Comparison of ENCODE assay signal across 8 cellular contexts in the genomic region with DNA sequence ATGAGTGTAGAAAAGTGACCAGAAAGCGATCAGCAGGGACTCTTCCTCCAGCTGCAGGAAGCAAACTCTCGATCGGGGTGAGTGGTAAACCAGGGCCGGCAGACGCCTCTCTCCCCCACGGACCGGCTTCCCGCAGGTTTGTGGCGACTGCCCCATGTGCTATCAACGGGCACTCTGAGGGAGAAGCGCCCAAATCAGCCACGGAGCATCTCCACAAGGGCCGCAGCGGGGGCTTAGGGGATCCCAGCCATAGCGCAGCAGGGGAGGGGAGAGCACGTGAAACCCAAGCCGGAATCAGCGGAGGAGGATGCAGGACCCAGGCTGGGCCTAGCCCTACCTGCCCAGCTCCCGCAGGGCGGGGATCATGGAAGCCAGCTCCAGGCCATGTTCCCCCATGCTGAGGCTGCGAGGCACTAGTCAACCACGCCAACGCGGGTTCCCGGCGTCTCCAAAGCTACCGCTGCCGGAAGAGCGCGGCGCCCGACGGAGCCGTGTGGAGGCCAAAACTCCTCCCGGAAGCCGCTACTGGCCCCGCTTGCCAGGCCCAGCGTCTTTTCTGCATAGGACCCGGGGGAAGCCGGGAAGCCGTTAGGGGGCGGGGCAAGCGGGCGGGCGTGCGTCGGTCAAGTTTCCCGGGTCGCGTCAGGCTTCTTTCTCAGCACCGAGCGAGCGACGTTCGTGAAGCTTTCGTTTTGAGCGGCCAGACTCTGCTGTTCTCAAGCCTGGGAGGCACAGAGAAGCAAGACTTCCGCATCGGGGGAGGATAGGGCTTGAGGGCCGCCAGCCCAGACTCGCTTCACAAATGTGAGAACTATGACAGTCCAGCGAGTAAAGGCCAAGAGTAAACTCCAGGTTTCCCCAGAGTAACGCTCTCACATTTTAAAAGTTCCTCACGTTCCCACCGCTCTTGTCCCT. TPM values are rescaled to one million over a fixed set of nuclear protein-coding genes. Genes with fewer than 3 reads are reported as not detected.
DNase-seq lines count a peak whose midpoint lies in the region; ATAC-seq and TF ChIP-seq lines count a peak whose summit lies in the region.

TSS of gene ATR (minus strand) at position 425 of the 915 bp plus-strand sequence. CDS start at position 396, 29 bp downstream.

- H3K27ac ChIP-seq in SK-N-MC (peak within 1 kb of the TSS; percentile 79), gastroesophageal sphincter (peak within 1 kb of the TSS; percentile 85 to 92 (median 90)), suprapubic skin (peak within 1 kb of the TSS; percentile 94)

- H3K4me3 Mint-ChIP-seq in HFFc6 = peak within 1 kb of the TSS; percentile 99
- H3K4me3 Mint-ChIP-seq in activated naive CD4-positive, alpha-beta T cell treated with anti-CD3 and anti-CD28 coated beads, Interleukin-2, amount 10 ng/mL, durations not matched to agents 7 days and 5 days = peak within 1 kb of the TSS; percentile 98

- 0 to 1% methylated on average over 9 of the region's 65 CpGs for WGBS in gastroesophageal sphincter (ENCODE audit: low coverage in 1 of 2), 2 donors
- under 1% methylated on average over 37 of the region's 65 CpGs for WGBS in suprapubic skin

- peaks cover 6% of the 10 kb centered on the region; the same call in 1 of the 2 replicates for H3K36me3 Mint-ChIP-seq in HFFc6 (ENCODE audit: low read depth)
- H3K36me3 Mint-ChIP-seq in activated naive CD4-positive, alpha-beta T cell treated with anti-CD3 and anti-CD28 coated beads, Interleukin-2, amount 10 ng/mL, durations not matched to agents 7 days and 5 days = peaks cover 9% of the 10 kb centered on the region

- H3K9me3 ChIP-seq in SK-N-MC (ENCODE audit: low read depth, low read length) (no peaks in the 10 kb centered on the region), gastroesophageal sphincter (no peaks in the 10 kb centered on the region), suprapubic skin (no peaks in the 10 kb centered on the region)

- peak; percentile 12; the same call in 1 of the 2 replicates for TF ChIP-seq CTCF in HFFc6 (IDR thresholded peaks at IDR 0.05)
- no peak for TF ChIP-seq CTCF in NB4 (IDR thresholded peaks at IDR 0.05; ENCODE audit: low read depth, low read length)
- no peak for TF ChIP-seq CTCF in gastroesophageal sphincter (IDR thresholded peaks at IDR 0.05)
- TF ChIP-seq CTCF in suprapubic skin (IDR thresholded peaks at IDR 0.05) = no peak

- CTCF ChIA-PET in activated naive CD4-positive, alpha-beta T cell treated with anti-CD3 and anti-CD28 coated beads, Interleukin-2, amount 10 ng/mL, durations not matched to agents 7 days and 5 days (lab: Charles Lee) = interaction anchor here (1.3 to 1.8 kb wide), 2 partner anchors 10 kb away, joined by 4 read pairs; no protein-coding TSS in a partner anchor

- peak within 1 kb of the TSS; percentile 93 for H3K9ac ChIP-seq in SK-N-MC (ENCODE audit: insufficient read length)

- TF ChIP-seq POLR2A in NB4 (IDR thresholded peaks at IDR 0.05; ENCODE audit: extremely low read depth, insufficient read length) (peak; percentile 69), gastroesophageal sphincter (IDR thresholded peaks at IDR 0.05) (peak; percentile 70 to 79), suprapubic skin (IDR thresholded peaks at IDR 0.05) (peak in 1 of 2 donors; percentile 79)

- peaks cover 6% of the 10 kb centered on the region; the same call in 1 of the 2 replicates for H3K36me3 ChIP-seq in SK-N-MC (ENCODE audit: insufficient read depth, low read length)
- H3K36me3 ChIP-seq in gastroesophageal sphincter = no peaks in the 10 kb centered on the region
- no peaks in the 10 kb centered on the region for H3K36me3 ChIP-seq in suprapubic skin

- H3K9me3 Mint-ChIP-seq in HFFc6 = no peaks in the 10 kb centered on the region
- no peaks in the 10 kb centered on the region for H3K9me3 Mint-ChIP-seq in activated naive CD4-positive, alpha-beta T cell treated with anti-CD3 and anti-CD28 coated beads, Interleukin-2, amount 10 ng/mL, durations not matched to agents 7 days and 5 days

- peak; percentile 99 for ATAC-seq in gastroesophageal sphincter

- TF ChIP-seq EP300 in gastroesophageal sphincter (IDR thresholded peaks at IDR 0.05) (no peak), suprapubic skin (IDR thresholded peaks at IDR 0.05) (no peak)

- peak within 1 kb of the TSS; percentile 98 for H3K27ac Mint-ChIP-seq in HFFc6
- H3K27ac Mint-ChIP-seq in activated naive CD4-positive, alpha-beta T cell treated with anti-CD3 and anti-CD28 coated beads, Interleukin-2, amount 10 ng/mL, durations not matched to agents 7 days and 5 days = peak within 1 kb of the TSS; percentile 99

- H3K4me1 ChIP-seq in gastroesophageal sphincter (peaks cover 9 to 34% (median 14%) of the 10 kb centered on the region in 3 donors), suprapubic skin (peaks cover 36% of the 10 kb centered on the region)

- peaks cover 47% of the 10 kb centered on the region for H3K4me1 Mint-ChIP-seq in HFFc6 (ENCODE audit: low read depth)
- peaks cover 46% of the 10 kb centered on the region for H3K4me1 Mint-ChIP-seq in activated naive CD4-positive, alpha-beta T cell treated with anti-CD3 and anti-CD28 coated beads, Interleukin-2, amount 10 ng/mL, durations not matched to agents 7 days and 5 days

- H3K4me3 ChIP-seq in NB4 (ENCODE audit: low read depth, low read length) (peak within 1 kb of the TSS; percentile 91), SK-N-MC (peak within 1 kb of the TSS; percentile 81), gastroesophageal sphincter (peak within 1 kb of the TSS; percentile 68 to 69), suprapubic skin (peak within 1 kb of the TSS; percentile 85)

- peaks cover 6% of the 10 kb centered on the region for H3K27me3 Mint-ChIP-seq in HFFc6 (ENCODE audit: insufficient read depth)
- H3K27me3 Mint-ChIP-seq in activated naive CD4-positive, alpha-beta T cell treated with anti-CD3 and anti-CD28 coated beads, Interleukin-2, amount 10 ng/mL, durations not matched to agents 7 days and 5 days = peaks cover 20% of the 10 kb centered on the region

- peak; percentile 74 for DNase-seq in GM04503 (ENCODE audit: low read depth)
- DNase-seq in HFFc6 = peak; percentile 92
- peak; percentile 98 for DNase-seq in NB4 (ENCODE audit: low read depth)
- peak; percentile 57 for DNase-seq in SK-N-MC (ENCODE audit: low read depth, low spot score)
- DNase-seq in activated naive CD4-positive, alpha-beta T cell treated with anti-CD3 and anti-CD28 coated beads, Interleukin-2, amount 10 ng/mL, durations not matched to agents 7 days and 5 days = peak; percentile 98
- peak; percentile 52 to 97 (median 92) for DNase-seq in nucleus accumbens (lab: John Stamatoyannopoulos, UW)
- DNase-seq in suprapubic skin (ENCODE audit: low spot score in 2 of 2) = peak; percentile 97 to 98

- H3K27me3 ChIP-seq in gastroesophageal sphincter = no peaks in the 10 kb centered on the region
- H3K27me3 ChIP-seq in suprapubic skin = no peaks in the 10 kb centered on the region

RNA-seq across cellular contexts. Expression of gene ATR, which starts in this region (rescaled TPM):
- 10 to 100 TPM; 23.3 to 25.6 (median 24.3) TPM for total RNA-seq in HFFc6 (2021; fragmentation: NEBNext Ultra II Directional; extraction: Animal tissue kit (Norgen Biotek cat#: 25700))
- total RNA-seq in gastroesophageal sphincter = 10 to 100 TPM; 13.1 to 26.8 (median 20.4) TPM
- total RNA-seq in suprapubic skin = 10 to 100 TPM; 15.0 to 36.0 (median 15.9) TPM

Comparison
In these comparisons a context has a peak if more than half of its experiments do, and no peak if none do; other contexts are left out.
1. Peak in every context shown above with its lines: DNase-seq, ATAC-seq, H3K4me3 ChIP-seq and H3K27ac ChIP-seq.